2 cellular contexts compared by ENCODE assay signal in genomic region chr3:172216843-172217404, GRCh38.
TF ChIP-seq lines count a peak whose summit lies in the region.

No MANE protein-coding gene starts in this region.

TF ChIP-seq in WTC11, 78 proteins besides CTCF, POLR2A, EP300 and RAD21 (continued from another document and continues in another):
- TF ChIP-seq STAT6 (CRISPR knock-in tag; conservative IDR thresholded peaks at IDR 0.05; ENCODE audit: low read depth) (no peak), ZNF671 (CRISPR knock-in tag; IDR thresholded peaks at IDR 0.05) (no peak), ATF2 (CRISPR knock-in tag; IDR thresholded peaks at IDR 0.05; ENCODE audit: borderline replicate concordance, low read depth) (no peak), ZNF281 (CRISPR knock-in tag; IDR thresholded peaks at IDR 0.05) (no peak), ERG (CRISPR knock-in tag; IDR thresholded peaks at IDR 0.05) (no peak), ETV6 (CRISPR knock-in tag; IDR thresholded peaks at IDR 0.05) (no peak), HMGA2 (CRISPR knock-in tag; IDR thresholded peaks at IDR 0.05) (no peak), ZNF425 (CRISPR knock-in tag; conservative IDR thresholded peaks at IDR 0.05) (no peak), SMAD3 (CRISPR knock-in tag; IDR thresholded peaks at IDR 0.05; ENCODE audit: borderline replicate concordance) (no peak), TEAD1 (CRISPR knock-in tag; IDR thresholded peaks at IDR 0.05) (no peak), MAX (CRISPR knock-in tag; IDR thresholded peaks at IDR 0.05) (no peak)

TF ChIP-seq in endothelial cell of umbilical vein, 7 proteins besides CTCF, POLR2A, EP300 and RAD21 (continued from another document):
- TF ChIP-seq EZH2 (IDR thresholded peaks at IDR 0.05; ENCODE audit: borderline replicate concordance, low read depth, low read length, severe bottlenecking), result no peak
- TF ChIP-seq MYC (IDR thresholded peaks at IDR 0.05; ENCODE audit: low read depth, low read length), result no peak
- no peak for TF ChIP-seq GATA2 (IDR thresholded peaks at IDR 0.05; ENCODE audit: insufficient read depth, insufficient read length, low read depth, low read length)
- TF ChIP-seq POLR2AphosphoS5 (IDR thresholded peaks at IDR 0.05; ENCODE audit: insufficient read depth, low read depth, low read length), result no peak
